8 cellular contexts compared by ENCODE assay signal in the genomic region with DNA sequence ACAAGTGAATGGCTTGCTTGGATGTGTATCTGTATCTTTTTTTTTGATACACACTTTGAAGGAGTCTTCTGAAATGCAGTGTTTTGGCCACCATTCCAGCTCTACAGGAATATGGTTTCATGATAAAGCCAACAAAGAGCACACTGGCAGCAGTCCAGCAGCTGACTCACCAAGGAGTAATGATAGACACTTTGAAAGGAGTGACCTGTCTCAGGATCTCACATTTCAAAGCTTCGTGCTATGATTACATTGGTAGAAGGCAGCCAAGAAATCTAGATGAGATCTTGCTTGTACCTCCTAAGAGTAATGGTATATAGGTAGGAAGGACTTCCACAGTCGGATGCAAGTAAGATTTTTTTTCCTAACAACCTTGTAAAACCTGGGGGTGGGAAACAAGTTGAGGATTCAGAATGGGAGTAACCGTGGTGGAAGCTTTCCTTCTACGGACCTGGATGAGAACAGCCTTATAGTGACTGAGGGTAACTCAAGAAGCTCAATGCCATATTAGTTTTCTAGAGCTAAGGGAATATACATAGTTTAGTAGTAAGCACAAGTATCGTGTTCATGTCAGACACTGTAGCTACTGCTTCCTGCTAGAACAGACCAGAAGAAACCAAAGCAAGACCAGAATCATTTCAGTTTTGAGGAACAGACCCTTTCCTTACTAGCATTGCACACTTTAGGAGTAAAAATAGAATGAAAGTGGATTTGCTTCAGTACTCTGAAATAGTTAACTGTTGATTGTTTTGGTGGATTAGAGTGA. TPM values are rescaled to one million over a fixed set of nuclear protein-coding genes. Genes with fewer than 3 reads are reported as not detected.
DNase-seq lines count a peak whose midpoint lies in the region; ATAC-seq, FAIRE-seq and TF ChIP-seq lines count a peak whose summit lies in the region.

No MANE protein-coding gene starts in this region.

- H3K27ac ChIP-seq in ectodermal cell (ENCODE audit: insufficient read depth, low read depth, low read length, poor library complexity, severe bottlenecking) = peak overlapping the region; percentile 5

- no peak for TF ChIP-seq CTCF in mesothelial cell of epicardium (IDR thresholded peaks at IDR 0.05; ENCODE audit: unreplicated experiment)

- WGBS in ectodermal cell, 2 experiments = 79 to 84% methylated on average over 5 of the region's 5 CpGs

- no peaks in the 10 kb centered on the region for H3K27me3 ChIP-seq in ectodermal cell (ENCODE audit: control insufficient read depth, insufficient read depth, low read length, poor library complexity, severe bottlenecking)

- H3K4me3 ChIP-seq in ectodermal cell (ENCODE audit: insufficient read depth, low read depth, low read length) = no peak overlapping the region

- FAIRE-seq in RCC 7860 (lab: Jason Lieb, UNC) = peak; percentile 98

- peaks cover 34% of the 10 kb centered on the region for H3K4me1 Mint-ChIP-seq in mesothelial cell of epicardium
- peaks cover 29 to 43% of the 10 kb centered on the region in 2 donors for H3K4me1 Mint-ChIP-seq in natural killer cell treated with Interleukin-12 subunit alpha and Interleukin-12 subunit beta and Interleukin-15 and Interleukin-18, amount 100 ng/mL, for 72 hours (ENCODE audit: low read depth in 2 of 2)

- peaks cover 4% of the 10 kb centered on the region for H3K36me3 Mint-ChIP-seq in mesothelial cell of epicardium
- H3K36me3 Mint-ChIP-seq in natural killer cell treated with Interleukin-12 subunit alpha and Interleukin-12 subunit beta and Interleukin-15 and Interleukin-18, amount 100 ng/mL, for 72 hours = no peaks in the 10 kb centered on the region

- H3K27ac Mint-ChIP-seq in mesothelial cell of epicardium = peak overlapping the region; percentile 90
- no peak overlapping the region for H3K27ac Mint-ChIP-seq in natural killer cell treated with Interleukin-12 subunit alpha and Interleukin-12 subunit beta and Interleukin-15 and Interleukin-18, amount 100 ng/mL, for 72 hours

- DNase-seq in CMK (ENCODE audit: low read depth) (peak; percentile 12), HT-29 (ENCODE audit: low spot score) (peak; percentile 96), RCC 7860 (ENCODE audit: low spot score) (peak; percentile 90), mesothelial cell of epicardium (ENCODE audit: low spot score in 2 of 2, unreplicated experiment in 2 of 2) (peak; percentile 68 to 78), NK-92 (lab: John Stamatoyannopoulos, UW; ENCODE audit: unreplicated experiment) (no peak)
- no peak for DNase-seq in activated CD4-positive, CD25-positive, alpha-beta regulatory T cell (lab: John Stamatoyannopoulos, UW)
- DNase-seq in natural killer cell treated with Interleukin-12 subunit alpha and Interleukin-12 subunit beta and Interleukin-15 and Interleukin-18, amount 100 ng/mL, for 72 hours (ENCODE audit: low spot score) = no peak

- no peaks in the 10 kb centered on the region for H3K9me3 Mint-ChIP-seq in mesothelial cell of epicardium
- no peaks in the 10 kb centered on the region for H3K9me3 Mint-ChIP-seq in natural killer cell treated with Interleukin-12 subunit alpha and Interleukin-12 subunit beta and Interleukin-15 and Interleukin-18, amount 100 ng/mL, for 72 hours

- H3K9me3 ChIP-seq in ectodermal cell (ENCODE audit: control insufficient read depth, low read length) = no peaks in the 10 kb centered on the region

- H3K36me3 ChIP-seq in ectodermal cell (ENCODE audit: control insufficient read depth, insufficient read depth, low read length) = no peaks in the 10 kb centered on the region

- H3K4me1 ChIP-seq in ectodermal cell (ENCODE audit: control insufficient read depth, insufficient read depth, low read length) = peaks cover 4% of the 10 kb centered on the region

- ATAC-seq in natural killer cell treated with Interleukin-12 subunit alpha and Interleukin-12 subunit beta and Interleukin-15 and Interleukin-18, amount 100 ng/mL, for 72 hours = no peak

- no peaks in the 10 kb centered on the region for H3K27me3 Mint-ChIP-seq in mesothelial cell of epicardium (ENCODE audit: low read depth)
- H3K27me3 Mint-ChIP-seq in natural killer cell treated with Interleukin-12 subunit alpha and Interleukin-12 subunit beta and Interleukin-15 and Interleukin-18, amount 100 ng/mL, for 72 hours = no peaks in the 10 kb centered on the region

- peak overlapping the region; percentile 4 for H3K4me3 Mint-ChIP-seq in mesothelial cell of epicardium
- H3K4me3 Mint-ChIP-seq in natural killer cell treated with Interleukin-12 subunit alpha and Interleukin-12 subunit beta and Interleukin-15 and Interleukin-18, amount 100 ng/mL, for 72 hours = no peak overlapping the region

RNA-seq across cellular contexts. Expression of gene MTMR3, which starts 25.0 kb away (rescaled TPM):
- 10.2 and 13.0 TPM in 2 replicates for total RNA-seq in HT-29 (2014; rRNA removed; shearing (Covaris generic))
- polyA plus RNA-seq in ectodermal cell (2013, experiment 1 of 4) = 25.6 TPM
- 29.2 TPM for polyA plus RNA-seq in ectodermal cell (2013, experiment 2 of 4)
- polyA plus RNA-seq in ectodermal cell (2013, experiment 3 of 4) = 19.5 TPM
- 28.3 TPM for polyA plus RNA-seq in ectodermal cell (2013, experiment 4 of 4)
- total RNA-seq in mesothelial cell of epicardium = 54.4 to 58.8 TPM (median 58.7 TPM) in 3 replicates
- total RNA-seq in natural killer cell treated with Interleukin-12 subunit alpha and Interleukin-12 subunit beta and Interleukin-15 and Interleukin-18, amount 100 ng/mL, for 72 hours = 10 to 100 TPM; 33.9 to 38.3 TPM

Comparison
In these comparisons a context has a peak if more than half of its experiments do, and no peak if none do; other contexts are left out.
1. DNase-seq: peak in CMK (single experiment), HT-29 (single experiment), RCC 7860 (single experiment) and mesothelial cell of epicardium (2 of 2); none in activated CD4-positive, CD25-positive, alpha-beta regulatory T cell (0 of 4), natural killer cell treated with Interleukin-12 subunit alpha and Interleukin-12 subunit beta and Interleukin-15 and Interleukin-18, amount 100 ng/mL, for 72 hours (single experiment) and NK-92 (single experiment).